Comparison of ENCODE assay signal across 1 cellular context in genomic region chr9:137266589-137267453, GRCh38.
TF ChIP-seq lines count a peak whose summit lies in the region.

No MANE protein-coding gene starts in this region.

TF ChIP-seq in K562, 482 proteins besides CTCF, POLR2A, EP300 and RAD21:
- TF ChIP-seq CTCFL (IDR thresholded peaks at IDR 0.05; ENCODE audit: borderline replicate concordance, insufficient read depth, low read depth, low read length, poor library complexity, severe bottlenecking) (no peak), HSF4 (CRISPR knock-in tag; IDR thresholded peaks at IDR 0.05; ENCODE audit: borderline replicate concordance) (no peak), POLR2G (IDR thresholded peaks at IDR 0.05; ENCODE audit: low read depth, low read length) (peak; percentile 57), RBM22 (IDR thresholded peaks at IDR 0.05; ENCODE audit: low read depth, low read length, poor library complexity, severe bottlenecking) (peak; percentile 28), RBFOX2 (IDR thresholded peaks at IDR 0.05; ENCODE audit: low read depth, low read length) (peak; percentile 41; the same call in 1 of the 2 replicates)
